ENCODE assay signal across 1 cellular context in genomic region chr7:5868928-5869341, GRCh38.
TF ChIP-seq lines count a peak whose summit lies in the region.
"Not testable (repeated sequence)": the region's sequence is repeated elsewhere in the genome, so short reads cannot be mapped to it uniquely, and the experiment has no call there.

No MANE protein-coding gene starts in this region.

TF ChIP-seq in HepG2, 621 proteins besides CTCF, POLR2A, EP300 and RAD21 (continues in another document):
- TF ChIP-seq ZNF280D (CRISPR knock-in tag; IDR thresholded peaks at IDR 0.05) = peak; percentile 89; the same call in 1 of the 2 replicates
- TF ChIP-seq ETV5 (CRISPR knock-in tag; IDR thresholded peaks at IDR 0.05; ENCODE audit: borderline replicate concordance) = peak; percentile 25; the same call in 1 of the 2 replicates
- TF ChIP-seq FOXP4 (CRISPR knock-in tag; IDR thresholded peaks at IDR 0.05) = peak; percentile 74
- peak; percentile 67; the same call in 1 of the 2 replicates for TF ChIP-seq ADNP (CRISPR knock-in tag; IDR thresholded peaks at IDR 0.05)
- peak; percentile 43; the same call in 1 of the 2 replicates for TF ChIP-seq ZNF292 (CRISPR knock-in tag; IDR thresholded peaks at IDR 0.05; ENCODE audit: borderline replicate concordance, low read depth)
- not testable (repeated sequence) for TF ChIP-seq SOX13, FOXA1 (IDR thresholded peaks at IDR 0.05)
- TF ChIP-seq SOX13 (CRISPR knock-in tag; conservative IDR thresholded peaks at IDR 0.05 in 1 of 2, IDR thresholded peaks at IDR 0.05 in 1 of 2) = peak in 1 of 2 experiments; percentile 88; a peak in 2 of 4 replicates
- peak; percentile 55 for TF ChIP-seq SALL1 (CRISPR knock-in tag; IDR thresholded peaks at IDR 0.05)
- 0 out of 2 replicates have a peak, but pooled peaks have one; percentile 45 for TF ChIP-seq CBX5 (CRISPR knock-in tag; IDR thresholded peaks at IDR 0.05; ENCODE audit: borderline replicate concordance)
- TF ChIP-seq HMG20A (CRISPR knock-in tag; IDR thresholded peaks at IDR 0.05; ENCODE audit: borderline replicate concordance) = peak; percentile 66; the same call in 1 of the 2 replicates
- peak; percentile 67 for TF ChIP-seq POGZ (CRISPR knock-in tag; IDR thresholded peaks at IDR 0.05)
- TF ChIP-seq NR2C2 (CRISPR knock-in tag; IDR thresholded peaks at IDR 0.05; ENCODE audit: borderline replicate concordance) = peak; percentile 53; the same call in 1 of the 2 replicates
- peak; percentile 95 for TF ChIP-seq ZNF12 (CRISPR knock-in tag; IDR thresholded peaks at IDR 0.05)
- peak; percentile 74; the same call in 1 of the 2 replicates for TF ChIP-seq ZNF460 (CRISPR knock-in tag; IDR thresholded peaks at IDR 0.05; ENCODE audit: borderline replicate concordance)
- TF ChIP-seq TEAD3 (CRISPR knock-in tag; optimal IDR thresholded peaks at IDR 0.05; ENCODE audit: borderline replicate concordance) = peak; percentile 84
- peak; percentile 89 for TF ChIP-seq RCOR2 (CRISPR knock-in tag; IDR thresholded peaks at IDR 0.05)
- peak; percentile 95 for TF ChIP-seq ZMYM3 (CRISPR knock-in tag; IDR thresholded peaks at IDR 0.05)
- peak; percentile 100 for TF ChIP-seq ZNF121 (CRISPR knock-in tag; IDR thresholded peaks at IDR 0.05)
- TF ChIP-seq JUN (CRISPR knock-in tag; IDR thresholded peaks at IDR 0.05) = peak; percentile 98
- 0 out of 2 replicates have a peak, but pooled peaks have one; percentile 13 for TF ChIP-seq ZNF232 (CRISPR knock-in tag; IDR thresholded peaks at IDR 0.05; ENCODE audit: borderline replicate concordance)
- 0 out of 4 replicates have a peak, but pooled peaks of 1 of the 2 experiments have one; percentile 30 for TF ChIP-seq KLF16 (CRISPR knock-in tag; IDR thresholded peaks at IDR 0.05)
- peak; percentile 25; the same call in 1 of the 2 replicates for TF ChIP-seq KDM3A (CRISPR knock-in tag; IDR thresholded peaks at IDR 0.05; ENCODE audit: low read depth)
- TF ChIP-seq SSRP1 (CRISPR knock-in tag; IDR thresholded peaks at IDR 0.05) = 0 out of 2 replicates have a peak, but pooled peaks have one; percentile 19
- TF ChIP-seq, protein P1, sequence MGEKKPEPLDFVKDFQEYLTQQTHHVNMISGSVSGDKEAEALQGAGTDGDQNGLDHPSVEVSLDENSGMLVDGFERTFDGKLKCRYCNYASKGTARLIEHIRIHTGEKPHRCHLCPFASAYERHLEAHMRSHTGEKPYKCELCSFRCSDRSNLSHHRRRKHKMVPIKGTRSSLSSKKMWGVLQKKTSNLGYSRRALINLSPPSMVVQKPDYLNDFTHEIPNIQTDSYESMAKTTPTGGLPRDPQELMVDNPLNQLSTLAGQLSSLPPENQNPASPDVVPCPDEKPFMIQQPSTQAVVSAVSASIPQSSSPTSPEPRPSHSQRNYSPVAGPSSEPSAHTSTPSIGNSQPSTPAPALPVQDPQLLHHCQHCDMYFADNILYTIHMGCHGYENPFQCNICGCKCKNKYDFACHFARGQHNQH (CRISPR knock-in tag; IDR thresholded peaks at IDR 0.05) = peak; percentile 49
- 0 out of 2 replicates have a peak, but pooled peaks have one; percentile 14 for TF ChIP-seq ZNF629 (CRISPR knock-in tag; conservative IDR thresholded peaks at IDR 0.05)
- TF ChIP-seq THAP11 (CRISPR knock-in tag; IDR thresholded peaks at IDR 0.05) = peak; percentile 46
- peak; percentile 57 for TF ChIP-seq FOXA3 (CRISPR knock-in tag; IDR thresholded peaks at IDR 0.05)
- TF ChIP-seq FOXA1 (CRISPR knock-in tag; IDR thresholded peaks at IDR 0.05) = peak; percentile 16
- 0 out of 2 replicates have a peak, but pooled peaks have one; percentile 10 for TF ChIP-seq GATAD1 (CRISPR knock-in tag; IDR thresholded peaks at IDR 0.05)
- TF ChIP-seq, protein P2, sequence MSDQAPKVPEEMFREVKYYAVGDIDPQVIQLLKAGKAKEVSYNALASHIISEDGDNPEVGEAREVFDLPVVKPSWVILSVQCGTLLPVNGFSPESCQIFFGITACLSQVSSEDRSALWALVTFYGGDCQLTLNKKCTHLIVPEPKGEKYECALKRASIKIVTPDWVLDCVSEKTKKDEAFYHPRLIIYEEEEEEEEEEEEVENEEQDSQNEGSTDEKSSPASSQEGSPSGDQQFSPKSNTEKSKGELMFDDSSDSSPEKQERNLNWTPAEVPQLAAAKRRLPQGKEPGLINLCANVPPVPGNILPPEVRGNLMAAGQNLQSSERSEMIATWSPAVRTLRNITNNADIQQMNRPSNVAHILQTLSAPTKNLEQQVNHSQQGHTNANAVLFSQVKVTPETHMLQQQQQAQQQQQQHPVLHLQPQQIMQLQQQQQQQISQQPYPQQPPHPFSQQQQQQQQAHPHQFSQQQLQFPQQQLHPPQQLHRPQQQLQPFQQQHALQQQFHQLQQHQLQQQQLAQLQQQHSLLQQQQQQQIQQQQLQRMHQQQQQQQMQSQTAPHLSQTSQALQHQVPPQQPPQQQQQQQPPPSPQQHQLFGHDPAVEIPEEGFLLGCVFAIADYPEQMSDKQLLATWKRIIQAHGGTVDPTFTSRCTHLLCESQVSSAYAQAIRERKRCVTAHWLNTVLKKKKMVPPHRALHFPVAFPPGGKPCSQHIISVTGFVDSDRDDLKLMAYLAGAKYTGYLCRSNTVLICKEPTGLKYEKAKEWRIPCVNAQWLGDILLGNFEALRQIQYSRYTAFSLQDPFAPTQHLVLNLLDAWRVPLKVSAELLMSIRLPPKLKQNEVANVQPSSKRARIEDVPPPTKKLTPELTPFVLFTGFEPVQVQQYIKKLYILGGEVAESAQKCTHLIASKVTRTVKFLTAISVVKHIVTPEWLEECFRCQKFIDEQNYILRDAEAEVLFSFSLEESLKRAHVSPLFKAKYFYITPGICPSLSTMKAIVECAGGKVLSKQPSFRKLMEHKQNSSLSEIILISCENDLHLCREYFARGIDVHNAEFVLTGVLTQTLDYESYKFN (CRISPR knock-in tag; conservative IDR thresholded peaks at IDR 0.05) = peak; percentile 83
- TF ChIP-seq NAIF1 (CRISPR knock-in tag; IDR thresholded peaks at IDR 0.05; ENCODE audit: borderline replicate concordance) = peak; percentile 59; the same call in 1 of the 2 replicates
- TF ChIP-seq ZNF503 (CRISPR knock-in tag; IDR thresholded peaks at IDR 0.05) = 0 out of 2 replicates have a peak, but pooled peaks have one; percentile 22
- peak; percentile 88 for TF ChIP-seq SOX5 (CRISPR knock-in tag; IDR thresholded peaks at IDR 0.05; ENCODE audit: borderline replicate concordance)
- TF ChIP-seq, protein P3, sequence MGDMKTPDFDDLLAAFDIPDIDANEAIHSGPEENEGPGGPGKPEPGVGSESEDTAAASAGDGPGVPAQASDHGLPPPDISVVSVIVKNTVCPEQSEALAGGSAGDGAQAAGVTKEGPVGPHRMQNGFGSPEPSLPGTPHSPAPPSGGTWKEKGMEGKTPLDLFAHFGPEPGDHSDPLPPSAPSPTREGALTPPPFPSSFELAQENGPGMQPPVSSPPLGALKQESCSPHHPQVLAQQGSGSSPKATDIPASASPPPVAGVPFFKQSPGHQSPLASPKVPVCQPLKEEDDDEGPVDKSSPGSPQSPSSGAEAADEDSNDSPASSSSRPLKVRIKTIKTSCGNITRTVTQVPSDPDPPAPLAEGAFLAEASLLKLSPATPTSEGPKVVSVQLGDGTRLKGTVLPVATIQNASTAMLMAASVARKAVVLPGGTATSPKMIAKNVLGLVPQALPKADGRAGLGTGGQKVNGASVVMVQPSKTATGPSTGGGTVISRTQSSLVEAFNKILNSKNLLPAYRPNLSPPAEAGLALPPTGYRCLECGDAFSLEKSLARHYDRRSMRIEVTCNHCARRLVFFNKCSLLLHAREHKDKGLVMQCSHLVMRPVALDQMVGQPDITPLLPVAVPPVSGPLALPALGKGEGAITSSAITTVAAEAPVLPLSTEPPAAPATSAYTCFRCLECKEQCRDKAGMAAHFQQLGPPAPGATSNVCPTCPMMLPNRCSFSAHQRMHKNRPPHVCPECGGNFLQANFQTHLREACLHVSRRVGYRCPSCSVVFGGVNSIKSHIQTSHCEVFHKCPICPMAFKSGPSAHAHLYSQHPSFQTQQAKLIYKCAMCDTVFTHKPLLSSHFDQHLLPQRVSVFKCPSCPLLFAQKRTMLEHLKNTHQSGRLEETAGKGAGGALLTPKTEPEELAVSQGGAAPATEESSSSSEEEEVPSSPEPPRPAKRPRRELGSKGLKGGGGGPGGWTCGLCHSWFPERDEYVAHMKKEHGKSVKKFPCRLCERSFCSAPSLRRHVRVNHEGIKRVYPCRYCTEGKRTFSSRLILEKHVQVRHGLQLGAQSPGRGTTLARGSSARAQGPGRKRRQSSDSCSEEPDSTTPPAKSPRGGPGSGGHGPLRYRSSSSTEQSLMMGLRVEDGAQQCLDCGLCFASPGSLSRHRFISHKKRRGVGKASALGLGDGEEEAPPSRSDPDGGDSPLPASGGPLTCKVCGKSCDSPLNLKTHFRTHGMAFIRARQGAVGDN (CRISPR knock-in tag; IDR thresholded peaks at IDR 0.05) = 0 out of 2 replicates have a peak, but pooled peaks have one; percentile 17
- peak; percentile 58; the same call in 1 of the 2 replicates for TF ChIP-seq SMAD3 (CRISPR knock-in tag; IDR thresholded peaks at IDR 0.05)
- TF ChIP-seq, protein P4, sequence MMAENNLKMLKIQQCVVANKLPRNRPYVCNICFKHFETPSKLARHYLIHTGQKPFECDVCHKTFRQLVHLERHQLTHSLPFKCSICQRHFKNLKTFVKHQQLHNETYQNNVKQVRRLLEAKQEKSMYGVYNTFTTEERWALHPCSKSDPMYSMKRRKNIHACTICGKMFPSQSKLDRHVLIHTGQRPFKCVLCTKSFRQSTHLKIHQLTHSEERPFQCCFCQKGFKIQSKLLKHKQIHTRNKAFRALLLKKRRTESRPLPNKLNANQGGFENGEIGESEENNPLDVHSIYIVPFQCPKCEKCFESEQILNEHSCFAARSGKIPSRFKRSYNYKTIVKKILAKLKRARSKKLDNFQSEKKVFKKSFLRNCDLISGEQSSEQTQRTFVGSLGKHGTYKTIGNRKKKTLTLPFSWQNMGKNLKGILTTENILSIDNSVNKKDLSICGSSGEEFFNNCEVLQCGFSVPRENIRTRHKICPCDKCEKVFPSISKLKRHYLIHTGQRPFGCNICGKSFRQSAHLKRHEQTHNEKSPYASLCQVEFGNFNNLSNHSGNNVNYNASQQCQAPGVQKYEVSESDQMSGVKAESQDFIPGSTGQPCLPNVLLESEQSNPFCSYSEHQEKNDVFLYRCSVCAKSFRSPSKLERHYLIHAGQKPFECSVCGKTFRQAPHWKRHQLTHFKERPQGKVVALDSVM (CRISPR knock-in tag; IDR thresholded peaks at IDR 0.05) = peak; percentile 91
- 0 out of 2 replicates have a peak, but pooled peaks have one; percentile 70 for TF ChIP-seq ZNF775 (CRISPR knock-in tag; IDR thresholded peaks at IDR 0.05; ENCODE audit: borderline replicate concordance)
- TF ChIP-seq ZFX (CRISPR knock-in tag; IDR thresholded peaks at IDR 0.05; ENCODE audit: low read depth) = 0 out of 2 replicates have a peak, but pooled peaks have one; percentile 19
- TF ChIP-seq, protein P5, sequence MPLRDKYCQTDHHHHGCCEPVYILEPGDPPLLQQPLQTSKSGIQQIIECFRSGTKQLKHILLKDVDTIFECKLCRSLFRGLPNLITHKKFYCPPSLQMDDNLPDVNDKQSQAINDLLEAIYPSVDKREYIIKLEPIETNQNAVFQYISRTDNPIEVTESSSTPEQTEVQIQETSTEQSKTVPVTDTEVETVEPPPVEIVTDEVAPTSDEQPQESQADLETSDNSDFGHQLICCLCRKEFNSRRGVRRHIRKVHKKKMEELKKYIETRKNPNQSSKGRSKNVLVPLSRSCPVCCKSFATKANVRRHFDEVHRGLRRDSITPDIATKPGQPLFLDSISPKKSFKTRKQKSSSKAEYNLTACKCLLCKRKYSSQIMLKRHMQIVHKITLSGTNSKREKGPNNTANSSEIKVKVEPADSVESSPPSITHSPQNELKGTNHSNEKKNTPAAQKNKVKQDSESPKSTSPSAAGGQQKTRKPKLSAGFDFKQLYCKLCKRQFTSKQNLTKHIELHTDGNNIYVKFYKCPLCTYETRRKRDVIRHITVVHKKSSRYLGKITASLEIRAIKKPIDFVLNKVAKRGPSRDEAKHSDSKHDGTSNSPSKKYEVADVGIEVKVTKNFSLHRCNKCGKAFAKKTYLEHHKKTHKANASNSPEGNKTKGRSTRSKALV (CRISPR knock-in tag; IDR thresholded peaks at IDR 0.05) = 0 out of 2 replicates have a peak, but pooled peaks have one; percentile 32
